Comparison of ENCODE assay signal across 2 cellular contexts in the genomic region with DNA sequence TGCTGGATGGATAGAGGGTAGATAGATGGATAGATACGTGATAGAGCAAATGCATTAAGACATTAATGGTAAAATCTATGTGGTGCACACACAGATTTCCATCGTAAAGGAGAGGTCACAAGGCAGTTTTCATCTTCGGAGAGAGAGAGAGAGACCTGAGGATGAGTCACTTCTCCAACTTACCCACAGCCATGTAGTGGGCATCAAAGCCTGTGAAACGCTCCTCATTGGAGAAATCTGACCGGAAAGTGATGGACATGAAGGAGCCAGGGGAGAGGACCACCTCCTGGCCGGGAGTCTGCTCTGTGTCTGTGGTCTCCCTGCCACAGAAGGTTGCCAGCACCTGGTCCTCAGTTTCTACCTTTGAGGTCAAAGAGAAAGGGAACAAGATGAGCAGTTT.
TF ChIP-seq lines count a peak whose summit lies in the region.

No MANE protein-coding gene starts in this region.

TF ChIP-seq in GM23338, 12 proteins besides CTCF, POLR2A, EP300 and RAD21:
- TF ChIP-seq POLR2AphosphoS5 (IDR thresholded peaks at IDR 0.05; ENCODE audit: low read depth), result no peak

TF ChIP-seq in K562, 482 proteins besides CTCF, POLR2A, EP300 and RAD21:
- TF ChIP-seq DNMT1 (IDR thresholded peaks at IDR 0.05) (no peak), FOSL1 (tag; conservative IDR thresholded peaks at IDR 0.05) (0 out of 2 replicates have a peak, but pooled peaks have one; percentile 32)
